27 cellular contexts compared by ENCODE assay signal in the genomic region with DNA sequence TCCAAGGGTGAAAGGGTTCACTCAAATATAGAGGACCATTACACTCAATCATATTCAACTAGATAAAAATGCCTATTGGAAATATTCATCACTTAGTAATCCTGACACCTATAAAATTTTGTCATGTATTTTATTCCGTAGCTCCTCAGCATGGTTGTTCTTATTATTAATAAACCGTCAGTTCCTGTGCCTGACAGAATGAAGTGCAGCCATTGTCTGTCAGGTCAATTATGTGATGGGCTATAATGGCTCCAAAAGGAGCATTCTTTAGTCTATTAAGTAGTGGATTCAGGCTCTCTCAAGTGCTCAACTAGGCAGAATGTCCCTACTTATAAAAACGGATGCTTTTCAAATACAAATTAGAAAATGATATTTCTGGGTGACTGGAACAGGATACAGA.
"Had no signal": no experiment of that assay in that cellular context is flagged by ENCODE, and none has a peak within 500 bp of the region (broad histone marks: within the 10 kb centered on the region; RNA-seq: fewer than 3 reads in every experiment).

No MANE protein-coding gene starts in this region.

- DNase-seq: colonic mucosa; cortex of kidney; dermis blood vessel endothelial cell; dorsolateral prefrontal cortex; effector CD4-positive, alpha-beta T cell; effector CD8-positive, alpha-beta T cell; effector memory CD4-positive, alpha-beta T cell; effector memory CD8-positive, alpha-beta T cell; endodermal cell; esophagus squamous epithelium; foreskin fibroblast; foreskin keratinocyte; foreskin melanocyte; gastrocnemius medialis; glutamatergic neuron; head of caudate nucleus; heart left ventricle; heart right ventricle had no signal

- ATAC-seq: effector memory CD8-positive, alpha-beta T cell; esophagus mucosa; foreskin keratinocyte; gastrocnemius medialis; gastroesophageal sphincter; heart left ventricle; heart right ventricle had no signal

- H3K9me3 ChIP-seq: colonic mucosa, esophagus muscularis mucosa, esophagus squamous epithelium, gastrocnemius medialis, gastroesophageal sphincter had no signal

- FAIRE-seq: colon, endometrium, endothelial cell of umbilical vein, frontal cortex had no signal

- H3K36me3 ChIP-seq: colonic mucosa, esophagus muscularis mucosa, esophagus squamous epithelium, gastrocnemius medialis, gastroesophageal sphincter, heart left ventricle, heart right ventricle had no signal

- H3K4me3 ChIP-seq: colonic mucosa, coronary artery, dorsolateral prefrontal cortex, esophagus muscularis mucosa, esophagus squamous epithelium, gastrocnemius medialis, gastroesophageal sphincter, heart left ventricle, heart right ventricle had no signal

- H3K27ac ChIP-seq: colonic mucosa, coronary artery, dorsolateral prefrontal cortex, epithelial cell of prostate, esophagus muscularis mucosa, esophagus squamous epithelium, foreskin keratinocyte, gastrocnemius medialis, gastroesophageal sphincter, heart left ventricle, heart right ventricle had no signal

- H3K27me3 ChIP-seq: colonic mucosa, dorsolateral prefrontal cortex, esophagus muscularis mucosa, esophagus squamous epithelium, foreskin keratinocyte, gastrocnemius medialis, gastroesophageal sphincter, heart left ventricle, heart right ventricle had no signal
